23 cellular contexts compared by ENCODE assay signal in the genomic region with DNA sequence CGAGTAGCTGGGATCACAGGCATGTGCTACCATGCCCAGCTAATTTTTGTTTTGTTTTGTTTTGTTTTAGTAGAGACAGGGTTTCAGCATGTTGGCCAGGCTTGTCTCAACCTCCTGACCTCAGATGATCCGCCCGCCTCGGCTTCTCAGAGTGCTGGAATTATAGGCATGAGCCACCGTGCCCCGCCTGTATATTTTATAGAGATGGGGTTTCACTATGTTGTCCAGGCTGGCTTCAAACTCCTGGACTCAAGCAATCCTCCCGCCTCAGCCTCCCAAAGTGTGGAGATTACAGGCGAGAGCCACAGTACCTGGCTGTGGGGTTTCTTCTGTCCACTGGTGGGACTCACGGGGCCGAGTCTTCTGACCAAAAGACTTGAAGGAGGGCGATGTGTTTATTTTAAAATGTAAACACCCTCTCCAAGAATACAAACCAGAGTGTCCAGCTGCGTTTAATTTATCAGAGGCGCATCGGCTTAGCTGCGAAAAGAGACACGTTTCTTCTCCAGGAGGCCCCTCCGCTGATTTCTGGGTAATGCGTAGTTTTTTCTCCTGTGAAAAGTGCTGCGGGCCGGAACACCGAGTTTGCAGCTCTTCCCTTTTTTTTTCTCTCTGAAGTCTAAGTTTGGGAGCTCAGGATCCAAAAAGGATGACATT.
DNase-seq lines count a peak whose midpoint lies in the region; ATAC-seq and TF ChIP-seq lines count a peak whose summit lies in the region.
"Had no signal": no experiment of that assay in that cellular context is flagged by ENCODE, and none has a peak within 500 bp of the region (broad histone marks: within the 10 kb centered on the region; RNA-seq: fewer than 3 reads in every experiment).

No MANE protein-coding gene starts in this region.

- H4K8ac ChIP-seq in neuronal stem cell (ENCODE audit: low read depth, low read length), result no peak overlapping the region

- H2BK5ac ChIP-seq in neuronal stem cell (ENCODE audit: low read length), result no peak overlapping the region

- 29 to 33% methylated on average over 21 of the region's 21 CpGs for WGBS in GM23248 (ENCODE audit: low coverage in 1 of 2, low lambda C conversion rate in 2 of 2, missing lambda C conversion rate in 2 of 2), 2 experiments
- no CpG with 5 or more reads among the region's 21 CpGs for WGBS in neuronal stem cell (ENCODE audit: extremely low coverage in 2 of 2, insufficient read length in 2 of 2, insufficient replicate concordance in 1 of 2), 2 donors
- WGBS in upper lobe of left lung, 2 donors, result 67 to 85% methylated on average over 21 of the region's 21 CpGs

- H3K36me3 Mint-ChIP-seq in stimulated activated effector memory CD8-positive, alpha-beta T cell treated with anti-CD3 and anti-CD28 coated beads, Interleukin-12 subunit alpha, Interleukin-12 subunit beta, amount 100 ng/mL, for 72 hours, result no peaks in the 10 kb centered on the region

- no peak overlapping the region for H3K23ac ChIP-seq in neuronal stem cell (ENCODE audit: low read depth, low read length, poor library complexity)

- H3K9ac ChIP-seq in GM23248 (peak overlapping the region; percentile 57), neuronal stem cell (ENCODE audit: low read depth, low read length, poor library complexity) (no peak overlapping the region)

- peaks cover 84% of the 10 kb centered on the region for H3K79me2 ChIP-seq in GM23248 (ENCODE audit: insufficient read depth)

- H3K27ac Mint-ChIP-seq in stimulated activated effector memory CD8-positive, alpha-beta T cell treated with anti-CD3 and anti-CD28 coated beads, Interleukin-12 subunit alpha, Interleukin-12 subunit beta, amount 100 ng/mL, for 72 hours, result no peak overlapping the region
- H3K27ac Mint-ChIP-seq: CD4-positive, alpha-beta T cell had no signal

- H3F3A ChIP-seq in GM23248 (ENCODE audit: insufficient read depth), result peaks cover 32% of the 10 kb centered on the region

- no peak overlapping the region for H2BK120ac ChIP-seq in neuronal stem cell (ENCODE audit: low read depth, low read length)

- H3K4me1 ChIP-seq in GM23248 (ENCODE audit: insufficient read depth) (peaks cover 66% of the 10 kb centered on the region), neuronal stem cell (ENCODE audit: control insufficient read depth in 2 of 2, insufficient read depth in 1 of 2, low read depth in 1 of 2, low read length in 2 of 2) (peaks cover 18 to 56% of the 10 kb centered on the region in 2 donors), upper lobe of left lung (peaks cover 5 to 23% (median 17%) of the 10 kb centered on the region in 4 donors)

- no peak overlapping the region for H4K91ac ChIP-seq in neuronal stem cell (ENCODE audit: low read depth, low read length, poor library complexity)

- no peaks in the 10 kb centered on the region for H3K9me3 Mint-ChIP-seq in stimulated activated effector memory CD8-positive, alpha-beta T cell treated with anti-CD3 and anti-CD28 coated beads, Interleukin-12 subunit alpha, Interleukin-12 subunit beta, amount 100 ng/mL, for 72 hours
- H3K9me3 Mint-ChIP-seq: CD4-positive, alpha-beta T cell; endodermal cell had no signal

- H2BK12ac ChIP-seq in neuronal stem cell (ENCODE audit: low read length), result no peak overlapping the region

- H3K4me3 ChIP-seq in AG10803 (ENCODE audit: low read length) (peak overlapping the region; percentile 12), GM23248 (no peak overlapping the region), neuronal stem cell (ENCODE audit: low read length in 2 of 2) (no peak overlapping the region), upper lobe of left lung (no peak overlapping the region)
- H3K4me3 ChIP-seq: coronary artery, lower lobe of right lung, vagina had no signal

- peak overlapping the region; percentile 72 for H2AK5ac ChIP-seq in neuronal stem cell (ENCODE audit: low read depth, low read length)

- H3K36me3 ChIP-seq in GM23248 (ENCODE audit: low read depth), result no peaks in the 10 kb centered on the region
- H3K36me3 ChIP-seq in neuronal stem cell (replicated peaks in 1 of 2; ENCODE audit: control insufficient read depth in 2 of 2, insufficient read depth in 2 of 2, low read length in 2 of 2), result no peaks in the 10 kb centered on the region
- H3K36me3 ChIP-seq in upper lobe of left lung, result no peaks in the 10 kb centered on the region
- H3K36me3 ChIP-seq: lower lobe of right lung, vagina had no signal

- peak; percentile 81 for DNase-seq in AG10803 (ENCODE audit: low read depth)
- DNase-seq in GM23248, result peak; percentile 42
- no peak for DNase-seq in epithelial cell of prostate (ENCODE audit: low read depth, low spot score)
- no peak for DNase-seq in neuronal stem cell (ENCODE audit: low spot score)
- DNase-seq in SHP77 treated with DMSO at 0.1 percent for 48 hours (lab: John Stamatoyannopoulos, UW), result no peak
- DNase-seq in NCI-H345 treated with DMSO at 0.1 percent for 48 hours (lab: John Stamatoyannopoulos, UW; ENCODE audit: unreplicated experiment), result no peak
- no peak for DNase-seq in stimulated activated effector memory CD8-positive, alpha-beta T cell treated with anti-CD3 and anti-CD28 coated beads, Interleukin-12 subunit alpha, Interleukin-12 subunit beta, amount 100 ng/mL, for 72 hours (ENCODE audit: low spot score in 2 of 2)
- DNase-seq in upper lobe of left lung, result no peak
- DNase-seq: activated CD4-positive, alpha-beta T cell treated with anti-CD3 and anti-CD28 coated beads, Interleukin-2, amount 50 U/mL, for 48 hours; activated gamma-delta T cell; CD4-positive, alpha-beta T cell; DMS 273 treated with DMSO at 0.1 percent for 48 hours; endodermal cell; hypothalamus; KBM-7; lower lobe of right lung; occipital lobe; RPMI8226; stimulated activated CD8-positive, alpha-beta memory T cell treated with anti-CD3 and anti-CD28 coated beads, Interleukin-4, amount 100 ng/mL, for 48 hours; substantia nigra; T-helper 9 cell had no signal

- H3K14ac ChIP-seq in neuronal stem cell (ENCODE audit: low read length), result no peak overlapping the region

- no peaks in the 10 kb centered on the region for H3K9me2 ChIP-seq in GM23248 (ENCODE audit: insufficient read depth)

- TF ChIP-seq POLR2A in upper lobe of left lung (IDR thresholded peaks at IDR 0.05), result no peak

- peak overlapping the region; percentile 22; the same call in 1 of the 2 replicates for H2AFZ ChIP-seq in GM23248
- no peak overlapping the region for H2AFZ ChIP-seq in neuronal stem cell (ENCODE audit: low read length)

- no peak overlapping the region for H3K18ac ChIP-seq in neuronal stem cell (ENCODE audit: low read length)

- H3K4me1 Mint-ChIP-seq in stimulated activated effector memory CD8-positive, alpha-beta T cell treated with anti-CD3 and anti-CD28 coated beads, Interleukin-12 subunit alpha, Interleukin-12 subunit beta, amount 100 ng/mL, for 72 hours, result no peaks in the 10 kb centered on the region

- H3K79me1 ChIP-seq in neuronal stem cell (ENCODE audit: low read depth, low read length), result no peaks in the 10 kb centered on the region

- H3K4me2 ChIP-seq in GM23248 (ENCODE audit: unreplicated experiment) (peak overlapping the region; percentile 34), neuronal stem cell (ENCODE audit: insufficient read depth, low read length, poor library complexity, severe bottlenecking) (no peak overlapping the region)

- in situ Hi-C loops in GM23248 (cut with MboI), result no loop called here

- TF ChIP-seq EP300 in upper lobe of left lung (IDR thresholded peaks at IDR 0.05), result no peak

- H3K9me3 ChIP-seq in GM23248 (ENCODE audit: low read depth) (no peaks in the 10 kb centered on the region), neuronal stem cell (replicated peaks in 1 of 2; ENCODE audit: control insufficient read depth in 2 of 2, insufficient read depth in 1 of 2, low read depth in 1 of 2, low read length in 2 of 2) (no peaks in the 10 kb centered on the region), upper lobe of left lung (no peaks in the 10 kb centered on the region)
- H3K9me3 ChIP-seq: lower lobe of right lung, vagina had no signal

- H3K4me3 Mint-ChIP-seq in stimulated activated effector memory CD8-positive, alpha-beta T cell treated with anti-CD3 and anti-CD28 coated beads, Interleukin-12 subunit alpha, Interleukin-12 subunit beta, amount 100 ng/mL, for 72 hours, result no peak overlapping the region
- H3K4me3 Mint-ChIP-seq: CD4-positive, alpha-beta T cell; endodermal cell had no signal

- no peak for TF ChIP-seq CTCF in AG10803 (conservative IDR thresholded peaks at IDR 0.05; ENCODE audit: low read length)
- no peak for TF ChIP-seq CTCF in upper lobe of left lung (IDR thresholded peaks at IDR 0.05)

- H3K4ac ChIP-seq in neuronal stem cell (ENCODE audit: low read length), result no peak overlapping the region

- no peaks in the 10 kb centered on the region for H4K20me1 ChIP-seq in GM23248 (ENCODE audit: insufficient read depth)

- no peak overlapping the region for H2BK15ac ChIP-seq in neuronal stem cell (ENCODE audit: low read length)

- H3K27ac ChIP-seq in GM23248 (peak overlapping the region; percentile 60), epithelial cell of prostate (peak overlapping the region; percentile 29), neuronal stem cell (replicated peaks; ENCODE audit: low read length) (no peak overlapping the region), upper lobe of left lung (no peak overlapping the region)
- H3K27ac ChIP-seq: coronary artery, lower lobe of right lung, vagina had no signal

- no peaks in the 10 kb centered on the region for H3K27me3 ChIP-seq in GM23248 (replicated peaks; ENCODE audit: insufficient read depth)
- no peaks in the 10 kb centered on the region for H3K27me3 ChIP-seq in neuronal stem cell (ENCODE audit: control insufficient read depth in 3 of 3, insufficient read depth in 3 of 3, low read depth in 1 of 3, low read length in 3 of 3)
- H3K27me3 ChIP-seq in upper lobe of left lung, result no peaks in the 10 kb centered on the region
- H3K27me3 ChIP-seq: vagina had no signal

- ATAC-seq in stimulated activated effector memory CD8-positive, alpha-beta T cell treated with anti-CD3 and anti-CD28 coated beads, Interleukin-12 subunit alpha, Interleukin-12 subunit beta, amount 100 ng/mL, for 72 hours, result no peak
- ATAC-seq in upper lobe of left lung (ENCODE audit: low FRiP score in 2 of 2), result no peak
- ATAC-seq: lower lobe of right lung had no signal

Comparison
In these comparisons a context has a peak if more than half of its experiments do, and no peak if none do; other contexts are left out.
1. DNase-seq: peak in AG10803 (single experiment) and GM23248 (single experiment); none in epithelial cell of prostate (single experiment), neuronal stem cell (single experiment), SHP77 treated with DMSO at 0.1 percent for 48 hours (single experiment), NCI-H345 treated with DMSO at 0.1 percent for 48 hours (single experiment), stimulated activated effector memory CD8-positive, alpha-beta T cell treated with anti-CD3 and anti-CD28 coated beads, Interleukin-12 subunit alpha, Interleukin-12 subunit beta, amount 100 ng/mL, for 72 hours (0 of 2) and upper lobe of left lung (0 of 2).
2. H3K27ac ChIP-seq: peak in GM23248 (single experiment) and epithelial cell of prostate (single experiment); none in neuronal stem cell (single experiment) and upper lobe of left lung (0 of 4).